In the genomic region with DNA sequence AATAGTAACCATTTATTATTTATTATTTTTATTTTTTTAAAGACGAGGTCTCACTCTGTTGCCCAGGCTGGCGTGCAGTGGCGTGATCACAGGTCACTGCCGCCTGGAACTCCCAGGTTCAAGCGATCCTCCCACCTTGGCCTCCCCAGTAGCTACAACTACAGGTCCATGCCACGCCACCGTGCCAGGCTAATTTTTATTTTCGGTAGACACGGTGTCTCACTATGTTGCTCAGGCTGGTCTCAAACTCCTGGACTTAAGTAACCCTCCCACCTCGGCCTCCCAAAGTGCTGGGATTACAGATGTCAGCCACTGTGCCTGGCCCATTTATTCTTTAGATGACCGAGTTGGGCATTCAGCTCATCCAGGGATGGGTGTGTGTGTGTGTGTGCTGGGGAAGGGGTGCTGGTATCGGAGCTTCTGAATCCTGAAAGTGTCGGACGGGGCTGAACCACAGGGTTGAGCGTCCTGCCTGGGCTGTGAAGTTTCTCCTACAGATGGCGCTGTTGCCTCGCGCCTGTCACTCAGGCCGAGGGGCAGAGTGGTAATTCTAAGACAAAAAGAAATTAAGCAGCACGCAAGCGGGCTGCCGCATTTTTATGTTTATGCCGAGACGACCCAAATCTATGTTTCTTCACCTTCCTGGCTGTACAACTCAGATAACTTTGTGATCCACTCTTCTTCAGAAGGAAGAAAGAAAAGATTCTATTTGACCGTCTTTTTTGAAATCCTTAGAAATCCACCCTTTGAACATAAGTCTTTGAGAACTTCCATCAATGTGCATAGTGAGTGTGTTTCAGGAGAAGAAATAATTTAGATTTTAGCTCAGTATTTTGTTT, we compare ENCODE assay signal across 8 cellular contexts.
DNase-seq lines count a peak whose midpoint lies in the region; ATAC-seq and TF ChIP-seq lines count a peak whose summit lies in the region.

No MANE protein-coding gene starts in this region.

- H3K4me3 ChIP-seq in DND-41 (ENCODE audit: low read depth in 1 of 2, low read length in 2 of 2): peak overlapping the region in 1 of 2 experiments; percentile 0; a peak in 1 of 4 replicates

- no peaks in the 10 kb centered on the region for H3K9me3 ChIP-seq in DND-41 (ENCODE audit: insufficient read depth, low read length, severe bottlenecking)

- no peaks in the 10 kb centered on the region for H3K27me3 ChIP-seq in DND-41 (ENCODE audit: insufficient read depth, low read length, poor library complexity)

- peaks cover 42% of the 10 kb centered on the region for H3K79me2 ChIP-seq in DND-41 (ENCODE audit: insufficient read depth, low read length)

- peak overlapping the region; percentile 23 for H3K4me2 ChIP-seq in DND-41 (ENCODE audit: insufficient read depth, low read length)

- H3K4me1 ChIP-seq in DND-41 (ENCODE audit: insufficient read depth, low read length): peaks cover 85% of the 10 kb centered on the region

- peaks cover 30% of the 10 kb centered on the region for H3K36me3 ChIP-seq in DND-41 (ENCODE audit: insufficient read depth, low read length)

- DNase-seq in DND-41: peak; percentile 86
- DNase-seq in NCI-H82 (lab: John Stamatoyannopoulos, UW): peak; percentile 72
- peak; percentile 16 to 55 (median 23) for DNase-seq in activated CD8-positive, alpha-beta memory T cell treated with anti-CD3 and anti-CD28 coated beads for 48 hours (ENCODE audit: low read depth in 2 of 3, low spot score in 2 of 3)
- DNase-seq in epidermal melanocyte (ENCODE audit: insufficient read length, low spot score): peak; percentile 46
- DNase-seq in mucosa of gallbladder (ENCODE audit: low spot score): peak; percentile 53
- DNase-seq in stimulated activated CD8-positive, alpha-beta memory T cell treated with anti-CD3 and anti-CD28 coated beads, Interleukin-7, amount 100 ng/mL, for 24 hours (ENCODE audit: low read depth): peak; percentile 35

- H2AFZ ChIP-seq in DND-41 (ENCODE audit: low read depth, low read length): peak overlapping the region; percentile 1; the same call in 1 of the 2 replicates

- H4K20me1 ChIP-seq in DND-41 (ENCODE audit: insufficient read depth, low read length): no peaks in the 10 kb centered on the region

- ATAC-seq in DND-41 (ENCODE audit: insufficient read depth, low read depth) (peak; percentile 82), HG02763 (IDR thresholded peaks at IDR 0.05; ENCODE audit: unreplicated experiment) (peak; percentile 61), GM19324 (IDR thresholded peaks at IDR 0.05; ENCODE audit: low FRiP score, unreplicated experiment) (no peak)

- H3K9ac ChIP-seq in DND-41 (ENCODE audit: low read depth, low read length): peak overlapping the region; percentile 36

- peak; percentile 97 for TF ChIP-seq CTCF in DND-41 (IDR thresholded peaks at IDR 0.05; ENCODE audit: borderline replicate concordance, extremely low read depth, low read length, poor library complexity, severe bottlenecking)

- H3K27ac ChIP-seq in DND-41 (ENCODE audit: low read length): peak overlapping the region; percentile 86

Comparison
In these comparisons a context has a peak if more than half of its experiments do, and no peak if none do; other contexts are left out.
1. DNase-seq: peak in every context shown above with its lines; median percentile 86 in DND-41; 72 in NCI-H82; 53 in mucosa of gallbladder; 46 in epidermal melanocyte; 35 in stimulated activated CD8-positive, alpha-beta memory T cell treated with anti-CD3 and anti-CD28 coated beads, Interleukin-7, amount 100 ng/mL, for 24 hours; 23 in activated CD8-positive, alpha-beta memory T cell treated with anti-CD3 and anti-CD28 coated beads for 48 hours.